Comparison of ENCODE assay signal across 1 cellular context in the genomic region with DNA sequence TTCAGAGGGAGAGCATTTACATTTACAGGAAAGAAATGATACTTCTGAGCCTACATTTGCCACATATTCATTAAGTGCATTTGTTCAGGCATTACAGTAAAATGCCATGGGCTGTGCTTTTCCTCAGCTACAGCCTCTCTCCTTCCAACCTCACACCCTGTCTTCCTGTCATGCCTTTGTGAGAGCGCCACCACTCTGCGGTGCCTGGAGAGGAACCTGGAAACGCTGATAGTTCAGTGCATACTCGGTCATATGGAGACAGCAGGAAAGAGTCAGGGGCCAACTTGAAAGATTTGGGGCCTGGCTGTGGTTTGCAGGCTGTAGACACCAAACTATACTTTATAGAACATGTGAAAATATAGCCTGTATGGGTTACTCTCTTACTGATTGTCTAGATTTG.
TF ChIP-seq lines count a peak whose summit lies in the region.

No MANE protein-coding gene starts in this region.

TF ChIP-seq in GM23338, 12 proteins besides CTCF, POLR2A, EP300 and RAD21 (continued from another document):
- no peak for TF ChIP-seq ZNF331 (CRISPR knock-in tag; IDR thresholded peaks at IDR 0.05; ENCODE audit: low read depth)
- TF ChIP-seq NANOG (IDR thresholded peaks at IDR 0.05; ENCODE audit: borderline replicate concordance) = no peak
- no peak for TF ChIP-seq STAT1 (IDR thresholded peaks at IDR 0.05; ENCODE audit: unreplicated experiment)
- TF ChIP-seq, protein P1, sequence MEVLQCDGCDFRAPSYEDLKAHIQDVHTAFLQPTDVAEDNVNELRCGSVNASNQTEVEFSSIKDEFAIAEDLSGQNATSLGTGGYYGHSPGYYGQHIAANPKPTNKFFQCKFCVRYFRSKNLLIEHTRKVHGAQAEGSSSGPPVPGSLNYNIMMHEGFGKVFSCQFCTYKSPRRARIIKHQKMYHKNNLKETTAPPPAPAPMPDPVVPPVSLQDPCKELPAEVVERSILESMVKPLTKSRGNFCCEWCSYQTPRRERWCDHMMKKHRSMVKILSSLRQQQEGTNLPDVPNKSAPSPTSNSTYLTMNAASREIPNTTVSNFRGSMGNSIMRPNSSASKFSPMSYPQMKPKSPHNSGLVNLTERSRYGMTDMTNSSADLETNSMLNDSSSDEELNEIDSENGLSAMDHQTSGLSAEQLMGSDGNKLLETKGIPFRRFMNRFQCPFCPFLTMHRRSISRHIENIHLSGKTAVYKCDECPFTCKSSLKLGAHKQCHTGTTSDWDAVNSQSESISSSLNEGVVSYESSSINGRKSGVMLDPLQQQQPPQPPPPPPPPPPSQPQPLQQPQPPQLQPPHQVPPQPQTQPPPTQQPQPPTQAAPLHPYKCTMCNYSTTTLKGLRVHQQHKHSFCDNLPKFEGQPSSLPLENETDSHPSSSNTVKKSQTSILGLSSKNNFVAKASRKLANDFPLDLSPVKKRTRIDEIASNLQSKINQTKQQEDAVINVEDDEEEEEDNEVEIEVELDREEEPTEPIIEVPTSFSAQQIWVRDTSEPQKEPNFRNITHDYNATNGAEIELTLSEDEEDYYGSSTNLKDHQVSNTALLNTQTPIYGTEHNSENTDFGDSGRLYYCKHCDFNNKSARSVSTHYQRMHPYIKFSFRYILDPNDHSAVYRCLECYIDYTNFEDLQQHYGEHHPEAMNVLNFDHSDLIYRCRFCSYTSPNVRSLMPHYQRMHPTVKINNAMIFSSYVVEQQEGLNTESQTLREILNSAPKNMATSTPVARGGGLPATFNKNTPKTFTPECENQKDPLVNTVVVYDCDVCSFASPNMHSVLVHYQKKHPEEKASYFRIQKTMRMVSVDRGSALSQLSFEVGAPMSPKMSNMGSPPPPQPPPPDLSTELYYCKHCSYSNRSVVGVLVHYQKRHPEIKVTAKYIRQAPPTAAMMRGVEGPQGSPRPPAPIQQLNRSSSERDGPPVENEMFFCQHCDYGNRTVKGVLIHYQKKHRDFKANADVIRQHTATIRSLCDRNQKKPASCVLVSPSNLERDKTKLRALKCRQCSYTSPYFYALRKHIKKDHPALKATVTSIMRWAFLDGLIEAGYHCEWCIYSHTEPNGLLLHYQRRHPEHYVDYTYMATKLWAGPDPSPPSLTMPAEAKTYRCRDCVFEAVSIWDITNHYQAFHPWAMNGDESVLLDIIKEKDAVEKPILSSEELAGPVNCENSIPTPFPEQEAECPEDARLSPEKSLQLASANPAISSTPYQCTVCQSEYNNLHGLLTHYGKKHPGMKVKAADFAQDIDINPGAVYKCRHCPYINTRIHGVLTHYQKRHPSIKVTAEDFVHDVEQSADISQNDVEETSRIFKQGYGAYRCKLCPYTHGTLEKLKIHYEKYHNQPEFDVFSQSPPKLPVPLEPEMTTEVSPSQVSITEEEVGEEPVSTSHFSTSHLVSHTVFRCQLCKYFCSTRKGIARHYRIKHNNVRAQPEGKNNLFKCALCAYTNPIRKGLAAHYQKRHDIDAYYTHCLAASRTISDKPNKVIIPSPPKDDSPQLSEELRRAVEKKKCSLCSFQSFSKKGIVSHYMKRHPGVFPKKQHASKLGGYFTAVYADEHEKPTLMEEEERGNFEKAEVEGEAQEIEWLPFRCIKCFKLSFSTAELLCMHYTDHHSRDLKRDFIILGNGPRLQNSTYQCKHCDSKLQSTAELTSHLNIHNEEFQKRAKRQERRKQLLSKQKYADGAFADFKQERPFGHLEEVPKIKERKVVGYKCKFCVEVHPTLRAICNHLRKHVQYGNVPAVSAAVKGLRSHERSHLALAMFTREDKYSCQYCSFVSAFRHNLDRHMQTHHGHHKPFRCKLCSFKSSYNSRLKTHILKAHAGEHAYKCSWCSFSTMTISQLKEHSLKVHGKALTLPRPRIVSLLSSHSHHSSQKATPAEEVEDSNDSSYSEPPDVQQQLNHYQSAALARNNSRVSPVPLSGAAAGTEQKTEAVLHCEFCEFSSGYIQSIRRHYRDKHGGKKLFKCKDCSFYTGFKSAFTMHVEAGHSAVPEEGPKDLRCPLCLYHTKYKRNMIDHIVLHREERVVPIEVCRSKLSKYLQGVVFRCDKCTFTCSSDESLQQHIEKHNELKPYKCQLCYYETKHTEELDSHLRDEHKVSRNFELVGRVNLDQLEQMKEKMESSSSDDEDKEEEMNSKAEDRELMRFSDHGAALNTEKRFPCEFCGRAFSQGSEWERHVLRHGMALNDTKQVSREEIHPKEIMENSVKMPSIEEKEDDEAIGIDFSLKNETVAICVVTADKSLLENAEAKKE (CRISPR knock-in tag; IDR thresholded peaks at IDR 0.05) = no peak
- no peak for TF ChIP-seq CREB1 (CRISPR knock-in tag; IDR thresholded peaks at IDR 0.05; ENCODE audit: low read depth)
- TF ChIP-seq EZH2 (IDR thresholded peaks at IDR 0.05; ENCODE audit: low read depth, unreplicated experiment) = no peak
- no peak for TF ChIP-seq ETS1 (IDR thresholded peaks at IDR 0.05)
